Comparison of ENCODE assay signal across 1 cellular context in genomic region chr2:28068098-28068497, GRCh38.
TF ChIP-seq lines count a peak whose summit lies in the region.

No MANE protein-coding gene starts in this region.

TF ChIP-seq in SK-N-SH, 30 proteins besides CTCF, POLR2A, EP300 and RAD21 (continued from another document):
- TF ChIP-seq, protein P1, sequence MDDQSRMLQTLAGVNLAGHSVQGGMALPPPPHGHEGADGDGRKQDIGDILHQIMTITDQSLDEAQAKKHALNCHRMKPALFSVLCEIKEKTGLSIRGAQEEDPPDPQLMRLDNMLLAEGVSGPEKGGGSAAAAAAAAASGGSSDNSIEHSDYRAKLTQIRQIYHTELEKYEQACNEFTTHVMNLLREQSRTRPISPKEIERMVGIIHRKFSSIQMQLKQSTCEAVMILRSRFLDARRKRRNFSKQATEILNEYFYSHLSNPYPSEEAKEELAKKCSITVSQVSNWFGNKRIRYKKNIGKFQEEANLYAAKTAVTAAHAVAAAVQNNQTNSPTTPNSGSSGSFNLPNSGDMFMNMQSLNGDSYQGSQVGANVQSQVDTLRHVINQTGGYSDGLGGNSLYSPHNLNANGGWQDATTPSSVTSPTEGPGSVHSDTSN (IDR thresholded peaks at IDR 0.05): no peak
- TF ChIP-seq SIN3A (IDR thresholded peaks at IDR 0.05; ENCODE audit: borderline replicate concordance, low read depth, low read length) (no peak), EZH2phosphoT487 (IDR thresholded peaks at IDR 0.05; ENCODE audit: borderline replicate concordance, low read depth) (no peak), RCOR1 (IDR thresholded peaks at IDR 0.05; ENCODE audit: low read length) (no peak), ELF1 (IDR thresholded peaks at IDR 0.05) (no peak), FOXM1 (IDR thresholded peaks at IDR 0.05; ENCODE audit: low read depth) (no peak), NFIC (IDR thresholded peaks at IDR 0.05; ENCODE audit: borderline replicate concordance) (no peak), TCF12 (IDR thresholded peaks at IDR 0.05) (no peak)
- TF ChIP-seq, protein P2, sequence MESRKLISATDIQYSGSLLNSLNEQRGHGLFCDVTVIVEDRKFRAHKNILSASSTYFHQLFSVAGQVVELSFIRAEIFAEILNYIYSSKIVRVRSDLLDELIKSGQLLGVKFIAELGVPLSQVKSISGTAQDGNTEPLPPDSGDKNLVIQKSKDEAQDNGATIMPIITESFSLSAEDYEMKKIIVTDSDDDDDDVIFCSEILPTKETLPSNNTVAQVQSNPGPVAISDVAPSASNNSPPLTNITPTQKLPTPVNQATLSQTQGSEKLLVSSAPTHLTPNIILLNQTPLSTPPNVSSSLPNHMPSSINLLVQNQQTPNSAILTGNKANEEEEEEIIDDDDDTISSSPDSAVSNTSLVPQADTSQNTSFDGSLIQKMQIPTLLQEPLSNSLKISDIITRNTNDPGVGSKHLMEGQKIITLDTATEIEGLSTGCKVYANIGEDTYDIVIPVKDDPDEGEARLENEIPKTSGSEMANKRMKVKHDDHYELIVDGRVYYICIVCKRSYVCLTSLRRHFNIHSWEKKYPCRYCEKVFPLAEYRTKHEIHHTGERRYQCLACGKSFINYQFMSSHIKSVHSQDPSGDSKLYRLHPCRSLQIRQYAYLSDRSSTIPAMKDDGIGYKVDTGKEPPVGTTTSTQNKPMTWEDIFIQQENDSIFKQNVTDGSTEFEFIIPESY (IDR thresholded peaks at IDR 0.05; ENCODE audit: borderline replicate concordance, low read depth): no peak
